ENCODE assay signal across 12 cellular contexts in genomic region chr2:85446296-85447221, GRCh38. TPM values are rescaled to one million over a fixed set of nuclear protein-coding genes. Genes with fewer than 3 reads are reported as not detected.
DNase-seq lines count a peak whose midpoint lies in the region; ATAC-seq and TF ChIP-seq lines count a peak whose summit lies in the region.
"Had no signal": no experiment of that assay in that cellular context is flagged by ENCODE, and none has a peak within 500 bp of the region (broad histone marks: within the 10 kb centered on the region; RNA-seq: fewer than 3 reads in every experiment).

No MANE protein-coding gene starts in this region.

- no peaks in the 10 kb centered on the region for H3K27me3 Mint-ChIP-seq in activated T-cell treated with anti-CD3 and anti-CD28 coated beads, Interleukin-2, amount 50 U/mL, for 24 hours
- H3K27me3 Mint-ChIP-seq: effector memory CD8-positive, alpha-beta T cell; progenitor cell of endocrine pancreas had no signal

- H3K27ac ChIP-seq in RWPE2 (ENCODE audit: poor library complexity, severe bottlenecking), result peak overlapping the region; percentile 16
- peak overlapping the region; percentile 36 for H3K27ac ChIP-seq in psoas muscle

- H3K9me3 Mint-ChIP-seq in activated T-cell treated with anti-CD3 and anti-CD28 coated beads, Interleukin-2, amount 50 U/mL, for 24 hours, result no peaks in the 10 kb centered on the region
- H3K9me3 Mint-ChIP-seq: activated T-helper 1 cell treated with anti-CD3 and anti-CD28 coated beads, Interleukin-12 subunit alpha, Interleukin-12 subunit beta, Interleukin-2, Interleukin-4 antibody, amounts not matched to agents 30 ng/mL and 10 ng/mL and 1 ng/mL, durations not matched to agents 14 hours and 24 hours and 36 hours; effector memory CD8-positive, alpha-beta T cell had no signal

- H3K27me3 ChIP-seq in RWPE2 (ENCODE audit: insufficient read depth, poor library complexity, severe bottlenecking) (no peaks in the 10 kb centered on the region), psoas muscle (ENCODE audit: insufficient read depth in 3 of 3, low read length in 2 of 3) (no peaks in the 10 kb centered on the region)

- no peaks in the 10 kb centered on the region for H3K36me3 ChIP-seq in RWPE2 (ENCODE audit: low read depth)
- H3K36me3 ChIP-seq in psoas muscle (ENCODE audit: insufficient read depth in 1 of 2, low read depth in 1 of 2), result no peaks in the 10 kb centered on the region

- no peak overlapping the region for H3K4me3 Mint-ChIP-seq in activated T-cell treated with anti-CD3 and anti-CD28 coated beads, Interleukin-2, amount 50 U/mL, for 24 hours
- H3K4me3 Mint-ChIP-seq: activated T-helper 1 cell treated with anti-CD3 and anti-CD28 coated beads, Interleukin-12 subunit alpha, Interleukin-12 subunit beta, Interleukin-2, Interleukin-4 antibody, amounts not matched to agents 30 ng/mL and 10 ng/mL and 1 ng/mL, durations not matched to agents 14 hours and 24 hours and 36 hours; effector memory CD8-positive, alpha-beta T cell had no signal

- 67 to 71% (median 69%) methylated on average over 14 of the region's 14 CpGs for WGBS in psoas muscle, 3 donors

- no peak for ATAC-seq in RWPE2 (ENCODE audit: low read depth)
- ATAC-seq in Right ventricle myocardium superior (ENCODE audit: poor library complexity), result peak; percentile 21
- ATAC-seq in psoas muscle, result peak; percentile 5 to 28 (median 18)
- ATAC-seq in left lobe of liver, result no peak
- no peak for ATAC-seq in GM18517 (IDR thresholded peaks at IDR 0.05; ENCODE audit: unreplicated experiment)
- ATAC-seq: effector memory CD8-positive, alpha-beta T cell had no signal

- H3K36me3 Mint-ChIP-seq in activated T-cell treated with anti-CD3 and anti-CD28 coated beads, Interleukin-2, amount 50 U/mL, for 24 hours (ENCODE audit: low read depth), result no peaks in the 10 kb centered on the region

- no peak for TF ChIP-seq CTCF in RWPE2 (IDR thresholded peaks at IDR 0.05; ENCODE audit: poor library complexity, severe bottlenecking)
- no peak for TF ChIP-seq CTCF in psoas muscle (IDR thresholded peaks at IDR 0.05)

- no peak overlapping the region for H3K27ac Mint-ChIP-seq in activated T-cell treated with anti-CD3 and anti-CD28 coated beads, Interleukin-2, amount 50 U/mL, for 24 hours
- H3K27ac Mint-ChIP-seq: activated T-helper 1 cell treated with anti-CD3 and anti-CD28 coated beads, Interleukin-12 subunit alpha, Interleukin-12 subunit beta, Interleukin-2, Interleukin-4 antibody, amounts not matched to agents 30 ng/mL and 10 ng/mL and 1 ng/mL, durations not matched to agents 14 hours and 24 hours and 36 hours; effector memory CD8-positive, alpha-beta T cell; progenitor cell of endocrine pancreas had no signal

- H3K4me1 ChIP-seq in RWPE2 (ENCODE audit: insufficient read depth, poor library complexity, severe bottlenecking), result peaks cover 20% of the 10 kb centered on the region
- no peaks in the 10 kb centered on the region for H3K4me1 ChIP-seq in psoas muscle

- H3K4me1 Mint-ChIP-seq in activated T-cell treated with anti-CD3 and anti-CD28 coated beads, Interleukin-2, amount 50 U/mL, for 24 hours (ENCODE audit: low read depth), result no peaks in the 10 kb centered on the region

- intact Hi-C loops in Right ventricle myocardium superior (cut with DNase I) (no loop called here), psoas muscle (cut with DNase I) (loop anchor here in 1 of 2 donors (5.0 kb wide), 1 partner anchor 46 kb away; no protein-coding TSS in a partner anchor)

- H3K4me3 ChIP-seq in RWPE2 (ENCODE audit: severe bottlenecking) (no peak overlapping the region), psoas muscle (no peak overlapping the region)

- no peaks in the 10 kb centered on the region for H3K9me3 ChIP-seq in RWPE2 (ENCODE audit: severe bottlenecking)
- no peaks in the 10 kb centered on the region for H3K9me3 ChIP-seq in psoas muscle

- DNase-seq in CMK (ENCODE audit: low read depth) (peak; percentile 36), RWPE2 (ENCODE audit: low spot score) (no peak), Right ventricle myocardium superior (no peak), psoas muscle (no peak), NCI-H526 treated with DMSO at 0.1 percent for 48 hours (lab: John Stamatoyannopoulos, UW) (no peak), left lobe of liver (ENCODE audit: low spot score) (no peak)
- DNase-seq in activated T-cell treated with anti-CD3 and anti-CD28 coated beads, Interleukin-2, amount 50 U/mL, for 24 hours, result no peak
- DNase-seq: effector memory CD8-positive, alpha-beta T cell; T1000 had no signal

RNA-seq across cellular contexts. Expression of gene SH2D6, which starts 28.0 kb away (rescaled TPM):
- 0.24 TPM for total RNA-seq in Right ventricle myocardium superior
- total RNA-seq in psoas muscle, result 1 to 10 TPM in 1 of 4 donors, under 1 TPM in 2, not detected in 1; 0.48 to 1.4 (median 0.62) TPM
- polyA plus RNA-seq in psoas muscle, result 1 to 10 TPM in 1 of 3 donors, under 1 TPM in 2; 0.25 to 1.1 (median 0.77) TPM
- total RNA-seq in left lobe of liver, result 3.1 TPM

RNA-seq across cellular contexts. Expression of gene CAPG, which starts 36.4 kb away (rescaled TPM):
- 3.4 TPM for total RNA-seq in Right ventricle myocardium superior
- total RNA-seq in psoas muscle, result 10 to 100 TPM in 1 of 4 donors, 1 to 10 TPM in 3; 4.2 to 11.1 (median 8.6) TPM
- polyA plus RNA-seq in psoas muscle, result 10 to 100 TPM in 1 of 3 donors, 1 to 10 TPM in 2; 2.8 to 10.2 (median 6.6) TPM
- 5.0 TPM for total RNA-seq in left lobe of liver

Comparison
In these comparisons a context has a peak if more than half of its experiments do, and no peak if none do; other contexts are left out.
1. ATAC-seq: peak in Right ventricle myocardium superior (single experiment) and psoas muscle (4 of 4); none in RWPE2 (single experiment), left lobe of liver (single experiment) and GM18517 (single experiment).